In genomic region chr1:16048573-16049189, GRCh38 we compare ENCODE assay signal across 8 cellular contexts. TPM values are rescaled to one million over a fixed set of nuclear protein-coding genes. Genes with fewer than 3 reads are reported as not detected.
DNase-seq lines count a peak whose midpoint lies in the region; ATAC-seq and TF ChIP-seq lines count a peak whose summit lies in the region.

No MANE protein-coding gene starts in this region.

- intact Hi-C loops in activated CD4-positive, alpha-beta T cell treated with anti-CD3 and anti-CD28 coated beads, Interleukin-2, amount 10 ng/mL, durations not matched to agents 24 days and 14 days (cut with micrococcal nuclease), result no loop called here

- POLR2A ChIA-PET in activated CD4-positive, alpha-beta T cell treated with anti-CD3 and anti-CD28 coated beads, Interleukin-2, amount 10 ng/mL, durations not matched to agents 7 days and 5 days (lab: Charles Lee), result no interaction called here

- no peaks in the 10 kb centered on the region for H3K9me3 Mint-ChIP-seq in activated CD4-positive, alpha-beta T cell treated with anti-CD3 and anti-CD28 coated beads, Interleukin-2, amount 10 ng/mL, durations not matched to agents 7 days and 5 days
- no peaks in the 10 kb centered on the region for H3K9me3 Mint-ChIP-seq in activated CD4-positive, alpha-beta T cell treated with anti-CD3 and anti-CD28 coated beads, Interleukin-2, amount 10 ng/mL, durations not matched to agents 24 days and 14 days
- no peaks in the 10 kb centered on the region for H3K9me3 Mint-ChIP-seq in osteocyte (ENCODE audit: unreplicated experiment)

- TF ChIP-seq CTCF in fibroblast of pulmonary artery (IDR thresholded peaks at IDR 0.05; ENCODE audit: low read length, missing control alignments) (no peak), osteocyte (IDR thresholded peaks at IDR 0.05) (peak; percentile 19)

- H3K4me3 Mint-ChIP-seq in activated CD4-positive, alpha-beta T cell treated with anti-CD3 and anti-CD28 coated beads, Interleukin-2, amount 10 ng/mL, durations not matched to agents 7 days and 5 days, result no peak overlapping the region
- peak overlapping the region; percentile 34 for H3K4me3 Mint-ChIP-seq in activated CD4-positive, alpha-beta T cell treated with anti-CD3 and anti-CD28 coated beads, Interleukin-2, amount 10 ng/mL, durations not matched to agents 24 days and 14 days
- H3K4me3 Mint-ChIP-seq in osteocyte (ENCODE audit: unreplicated experiment), result peak overlapping the region; percentile 62

- H3K4me1 Mint-ChIP-seq in activated CD4-positive, alpha-beta T cell treated with anti-CD3 and anti-CD28 coated beads, Interleukin-2, amount 10 ng/mL, durations not matched to agents 7 days and 5 days, result peaks cover 2% of the 10 kb centered on the region
- H3K4me1 Mint-ChIP-seq in activated CD4-positive, alpha-beta T cell treated with anti-CD3 and anti-CD28 coated beads, Interleukin-2, amount 10 ng/mL, durations not matched to agents 24 days and 14 days, result no peaks in the 10 kb centered on the region
- H3K4me1 Mint-ChIP-seq in osteocyte (ENCODE audit: unreplicated experiment), result peaks cover 6% of the 10 kb centered on the region

- no peak for ATAC-seq in HG03378 (IDR thresholded peaks at IDR 0.05; ENCODE audit: unreplicated experiment)

- no peak overlapping the region for H3K27ac Mint-ChIP-seq in activated CD4-positive, alpha-beta T cell treated with anti-CD3 and anti-CD28 coated beads, Interleukin-2, amount 10 ng/mL, durations not matched to agents 7 days and 5 days
- no peak overlapping the region for H3K27ac Mint-ChIP-seq in activated CD4-positive, alpha-beta T cell treated with anti-CD3 and anti-CD28 coated beads, Interleukin-2, amount 10 ng/mL, durations not matched to agents 24 days and 14 days
- no peak overlapping the region for H3K27ac Mint-ChIP-seq in osteocyte (ENCODE audit: unreplicated experiment)

- peak; percentile 26 for DNase-seq in activated CD4-positive, alpha-beta T cell treated with anti-CD3 and anti-CD28 coated beads for 1 hour
- no peak for DNase-seq in activated CD4-positive, alpha-beta T cell treated with anti-CD3 and anti-CD28 coated beads, Interleukin-2, amount 10 ng/mL, durations not matched to agents 7 days and 5 days
- DNase-seq in activated CD4-positive, alpha-beta T cell treated with anti-CD3 and anti-CD28 coated beads, Interleukin-2, amount 10 ng/mL, durations not matched to agents 24 days and 14 days, result peak; percentile 75
- DNase-seq in fibroblast of pulmonary artery (ENCODE audit: low read depth), result peak; percentile 33
- no peak for DNase-seq in osteocyte (ENCODE audit: extremely low spot score, unreplicated experiment)
- no peak for DNase-seq in NCI-H2196 treated with DMSO at 0.1 percent for 48 hours (lab: John Stamatoyannopoulos, UW; ENCODE audit: unreplicated experiment)
- DNase-seq in AML-193 (lab: John Stamatoyannopoulos, UW), result no peak

- H3K4me3 ChIP-seq in fibroblast of pulmonary artery (replicated peaks; ENCODE audit: low read depth, low read length), result peak overlapping the region; percentile 36

- H3K27me3 Mint-ChIP-seq in activated CD4-positive, alpha-beta T cell treated with anti-CD3 and anti-CD28 coated beads, Interleukin-2, amount 10 ng/mL, durations not matched to agents 7 days and 5 days, result peaks cover 7% of the 10 kb centered on the region
- peaks cover 9% of the 10 kb centered on the region for H3K27me3 Mint-ChIP-seq in activated CD4-positive, alpha-beta T cell treated with anti-CD3 and anti-CD28 coated beads, Interleukin-2, amount 10 ng/mL, durations not matched to agents 24 days and 14 days
- H3K27me3 Mint-ChIP-seq in osteocyte (ENCODE audit: unreplicated experiment), result no peaks in the 10 kb centered on the region

- H3K36me3 Mint-ChIP-seq in activated CD4-positive, alpha-beta T cell treated with anti-CD3 and anti-CD28 coated beads, Interleukin-2, amount 10 ng/mL, durations not matched to agents 7 days and 5 days (ENCODE audit: low read depth), result no peaks in the 10 kb centered on the region
- no peaks in the 10 kb centered on the region for H3K36me3 Mint-ChIP-seq in activated CD4-positive, alpha-beta T cell treated with anti-CD3 and anti-CD28 coated beads, Interleukin-2, amount 10 ng/mL, durations not matched to agents 24 days and 14 days (ENCODE audit: low read depth)
- H3K36me3 Mint-ChIP-seq in osteocyte (ENCODE audit: unreplicated experiment), result no peaks in the 10 kb centered on the region

- CTCF ChIA-PET in activated CD4-positive, alpha-beta T cell treated with anti-CD3 and anti-CD28 coated beads, Interleukin-2, amount 10 ng/mL, durations not matched to agents 7 days and 5 days (lab: Charles Lee), result no interaction called here

RNA-seq across cellular contexts. Expression of gene CLCNKB, which starts 5.1 kb away (rescaled TPM):
- not detected for total RNA-seq in activated CD4-positive, alpha-beta T cell treated with anti-CD3 and anti-CD28 coated beads, Interleukin-2, amount 10 ng/mL, durations not matched to agents 7 days and 5 days
- total RNA-seq in activated CD4-positive, alpha-beta T cell treated with anti-CD3 and anti-CD28 coated beads, Interleukin-2, amount 10 ng/mL, durations not matched to agents 24 days and 14 days, result not detected in 2 replicates
- 0.34 TPM in 1 of 2 replicates, not detected in the other for total RNA-seq in osteocyte

RNA-seq across cellular contexts. Expression of gene FAM131C, which starts 24.8 kb away (rescaled TPM):
- 1 to 10 TPM in 1 of 2 experiments, under 1 TPM in 1; 0.67 to 1.1 TPM for total RNA-seq in activated CD4-positive, alpha-beta T cell treated with anti-CD3 and anti-CD28 coated beads, Interleukin-2, amount 10 ng/mL, durations not matched to agents 7 days and 5 days
- total RNA-seq in activated CD4-positive, alpha-beta T cell treated with anti-CD3 and anti-CD28 coated beads, Interleukin-2, amount 10 ng/mL, durations not matched to agents 24 days and 14 days, result 0.26 and 0.38 TPM in 2 replicates
- 0.73 and 1.2 TPM in 2 replicates for total RNA-seq in osteocyte

RNA-seq across cellular contexts. Expression of gene CLCNKA, which starts 26.8 kb away (rescaled TPM):
- not detected for total RNA-seq in activated CD4-positive, alpha-beta T cell treated with anti-CD3 and anti-CD28 coated beads, Interleukin-2, amount 10 ng/mL, durations not matched to agents 7 days and 5 days
- not detected in 2 replicates for total RNA-seq in activated CD4-positive, alpha-beta T cell treated with anti-CD3 and anti-CD28 coated beads, Interleukin-2, amount 10 ng/mL, durations not matched to agents 24 days and 14 days
- not detected in 2 replicates for total RNA-seq in osteocyte

RNA-seq across cellular contexts. Expression of gene HSPB7, which starts 30.8 kb away (rescaled TPM):
- total RNA-seq in activated CD4-positive, alpha-beta T cell treated with anti-CD3 and anti-CD28 coated beads, Interleukin-2, amount 10 ng/mL, durations not matched to agents 7 days and 5 days, result not detected
- total RNA-seq in activated CD4-positive, alpha-beta T cell treated with anti-CD3 and anti-CD28 coated beads, Interleukin-2, amount 10 ng/mL, durations not matched to agents 24 days and 14 days, result not detected in 2 replicates
- total RNA-seq in osteocyte, result 3.4 and 4.2 TPM in 2 replicates

RNA-seq across cellular contexts. Expression of gene SRARP, which starts 44.6 kb away (rescaled TPM):
- total RNA-seq in activated CD4-positive, alpha-beta T cell treated with anti-CD3 and anti-CD28 coated beads, Interleukin-2, amount 10 ng/mL, durations not matched to agents 7 days and 5 days, result not detected
- total RNA-seq in activated CD4-positive, alpha-beta T cell treated with anti-CD3 and anti-CD28 coated beads, Interleukin-2, amount 10 ng/mL, durations not matched to agents 24 days and 14 days, result not detected in 2 replicates
- total RNA-seq in osteocyte, result not detected in 2 replicates

Comparison
In these comparisons a context has a peak if more than half of its experiments do, and no peak if none do; other contexts are left out.
1. DNase-seq: peak in activated CD4-positive, alpha-beta T cell treated with anti-CD3 and anti-CD28 coated beads for 1 hour (single experiment), activated CD4-positive, alpha-beta T cell treated with anti-CD3 and anti-CD28 coated beads, Interleukin-2, amount 10 ng/mL, durations not matched to agents 24 days and 14 days (single experiment) and fibroblast of pulmonary artery (single experiment); none in activated CD4-positive, alpha-beta T cell treated with anti-CD3 and anti-CD28 coated beads, Interleukin-2, amount 10 ng/mL, durations not matched to agents 7 days and 5 days (single experiment), osteocyte (single experiment), NCI-H2196 treated with DMSO at 0.1 percent for 48 hours (single experiment) and AML-193 (0 of 2).